8 cellular contexts compared by ENCODE assay signal in genomic region chr9:109118802-109119438, GRCh38. TPM values are rescaled to one million over a fixed set of nuclear protein-coding genes. Genes with fewer than 3 reads are reported as not detected.
DNase-seq lines count a peak whose midpoint lies in the region; ATAC-seq and TF ChIP-seq lines count a peak whose summit lies in the region.

No MANE protein-coding gene starts in this region.

- intact Hi-C loops in Caco-2 (cut with micrococcal nuclease; ENCODE audit: unreplicated experiment): no loop called here

- CTCF ChIA-PET in Caco-2 (lab: Charles Lee): interaction anchor here (1.0 kb wide), 1 partner anchor 25 kb away, joined by 3 read pairs; no protein-coding TSS in a partner anchor

- H3K79me2 ChIP-seq in Loucy (ENCODE audit: insufficient read depth, low read length): peaks cover 58% of the 10 kb centered on the region

- peaks cover 47% of the 10 kb centered on the region for H3K36me3 Mint-ChIP-seq in Caco-2 (ENCODE audit: insufficient read depth, unreplicated experiment)

- H3K4me1 ChIP-seq in Caco-2: peaks cover 38% of the 10 kb centered on the region
- peaks cover 47% of the 10 kb centered on the region for H3K4me1 ChIP-seq in Loucy (ENCODE audit: insufficient read depth, low read length, poor library complexity, severe bottlenecking)

- POLR2A ChIA-PET in Caco-2 (lab: Charles Lee): no interaction called here

- H3K9me2 ChIP-seq in Loucy (replicated peaks; ENCODE audit: low read depth, low read length): no peaks in the 10 kb centered on the region

- no peak overlapping the region for H3K27ac ChIP-seq in brain microvascular endothelial cell
- peak overlapping the region; percentile 47 for H3K27ac ChIP-seq in temporal lobe (ENCODE audit: low read depth, low read length)

- H3K4me1 Mint-ChIP-seq in Caco-2 (ENCODE audit: low read depth, unreplicated experiment): peaks cover 49% of the 10 kb centered on the region

- DNase-seq in Caco-2 (peak; percentile 52 to 54), brain microvascular endothelial cell (no peak), left lobe of liver (ENCODE audit: low spot score) (peak; percentile 57), DMS53 treated with DMSO at 0.1 percent for 48 hours (lab: John Stamatoyannopoulos, UW; ENCODE audit: unreplicated experiment) (no peak)

- H3K27me3 Mint-ChIP-seq in Caco-2 (ENCODE audit: insufficient read depth, unreplicated experiment): no peaks in the 10 kb centered on the region

- BruUV-seq in Caco-2 (replicated peaks; lab: Mats Ljungman, UMichigan): no TSS peak

- H3K27ac Mint-ChIP-seq in Caco-2 (ENCODE audit: unreplicated experiment): peak overlapping the region; percentile 85

- in situ Hi-C loops in brain microvascular endothelial cell (cut with HindIII; ENCODE audit: low pct_ligation_motif_present, low sequenced_read_pairs): no loop called here

- H3K4me3 ChIP-seq in Caco-2 (ENCODE audit: low read depth, low read length) (peak overlapping the region; percentile 86), Loucy (ENCODE audit: low read length, poor library complexity, severe bottlenecking) (peak overlapping the region; percentile 98), brain microvascular endothelial cell (ENCODE audit: low read depth, low read length) (peak overlapping the region; percentile 86)

- H3K9me3 Mint-ChIP-seq in Caco-2 (ENCODE audit: unreplicated experiment): no peaks in the 10 kb centered on the region

- H4K20me1 ChIP-seq in Loucy (ENCODE audit: insufficient read depth, low read length, poor library complexity, severe bottlenecking): peaks cover 54% of the 10 kb centered on the region

- no peaks in the 10 kb centered on the region for H3K27me3 ChIP-seq in Caco-2 (replicated peaks; ENCODE audit: control insufficient read depth, insufficient read depth, low read length)
- no peaks in the 10 kb centered on the region for H3K27me3 ChIP-seq in Loucy (ENCODE audit: insufficient read depth, low read length, poor library complexity, severe bottlenecking)
- H3K27me3 ChIP-seq in brain microvascular endothelial cell (replicated peaks): no peaks in the 10 kb centered on the region

- peak overlapping the region; percentile 82 for H3K9ac ChIP-seq in Loucy (ENCODE audit: low read depth, low read length, poor library complexity, severe bottlenecking)

- no peaks in the 10 kb centered on the region for H3K36me3 ChIP-seq in Caco-2 (ENCODE audit: control insufficient read depth, insufficient read depth, low read length)
- no peaks in the 10 kb centered on the region for H3K36me3 ChIP-seq in Loucy (ENCODE audit: insufficient read depth, low read length)
- H3K36me3 ChIP-seq in brain microvascular endothelial cell (replicated peaks): no peaks in the 10 kb centered on the region

- TF ChIP-seq CTCF in Caco-2 (IDR thresholded peaks at IDR 0.05; ENCODE audit: insufficient read depth in 1 of 2, low read depth in 1 of 2, low read length in 1 of 2, severe bottlenecking in 1 of 2, unreplicated experiment in 1 of 2): no peak
- no peak for TF ChIP-seq CTCF in Loucy (conservative IDR thresholded peaks at IDR 0.05; ENCODE audit: low read length)
- no peak for TF ChIP-seq CTCF in brain microvascular endothelial cell (IDR thresholded peaks at IDR 0.05; ENCODE audit: low read depth, low read length, missing control alignments)

- H3K4me3 Mint-ChIP-seq in Caco-2 (ENCODE audit: unreplicated experiment): peak overlapping the region; percentile 95

- H2AFZ ChIP-seq in Loucy (ENCODE audit: low read length): peak overlapping the region; percentile 47; the same call in 1 of the 2 replicates

- no peaks in the 10 kb centered on the region for H3F3A ChIP-seq in Loucy (ENCODE audit: low read depth)

- ATAC-seq in left lobe of liver (no peak), HG02870 (IDR thresholded peaks at IDR 0.05; ENCODE audit: unreplicated experiment) (no peak), HG03521 (IDR thresholded peaks at IDR 0.05; ENCODE audit: unreplicated experiment) (no peak)

- H3K9me3 ChIP-seq in Caco-2 (no peaks in the 10 kb centered on the region), Loucy (ENCODE audit: insufficient read depth, low read depth, low read length) (no peaks in the 10 kb centered on the region)

- H3K4me2 ChIP-seq in Loucy (ENCODE audit: low read depth, low read length, poor library complexity, severe bottlenecking): peak overlapping the region; percentile 87

RNA-seq across cellular contexts. Expression of gene TMEM245, which starts 0.8 kb away (rescaled TPM):
- total RNA-seq in Caco-2 (2022) (99.2 and 110 TPM in 2 replicates), left lobe of liver (33.7 TPM), temporal lobe (70.3 TPM)

RNA-seq across cellular contexts. Expression of gene FRRS1L, which starts 48.1 kb away (rescaled TPM):
- 0.30 TPM in 1 of 2 replicates, not detected in the other for total RNA-seq in Caco-2 (2022)
- 0.03 TPM for total RNA-seq in left lobe of liver
- 65.9 TPM for total RNA-seq in temporal lobe

Comparison
In these comparisons a context has a peak if more than half of its experiments do, and no peak if none do; other contexts are left out.
1. DNase-seq: peak in Caco-2 (2 of 2) and left lobe of liver (single experiment); none in brain microvascular endothelial cell (single experiment) and DMS53 treated with DMSO at 0.1 percent for 48 hours (single experiment).
2. RNA of gene FRRS1L, which starts 48.1 kb away (total RNA-seq): 65.9 TPM in temporal lobe (single experiment); 0.03 TPM in left lobe of liver (single experiment) and 0.30 TPM in Caco-2; every median in the first group is over 10 times any median in the second.
3. Peak in every context shown above with its lines, with median percentiles within 50 percentile points of each other: H3K4me3 ChIP-seq.